ENCODE assay signal across 21 cellular contexts in genomic region chr10:45034301-45034700, GRCh38. TPM values are rescaled to one million over a fixed set of nuclear protein-coding genes. Genes with fewer than 3 reads are reported as not detected.
DNase-seq lines count a peak whose midpoint lies in the region; ATAC-seq and TF ChIP-seq lines count a peak whose summit lies in the region.
"Had no signal": no experiment of that assay in that cellular context is flagged by ENCODE, and none has a peak within 500 bp of the region (broad histone marks: within the 10 kb centered on the region; RNA-seq: fewer than 3 reads in every experiment).

No MANE protein-coding gene starts in this region.

- ATAC-seq in GM18873 (IDR thresholded peaks at IDR 0.05; ENCODE audit: low FRiP score, unreplicated experiment) = no peak
- ATAC-seq: A549 had no signal

- H3K4me3 ChIP-seq in MG63 (no peak overlapping the region), fibroblast of lung (replicated peaks in 1 of 4; ENCODE audit: control extremely low read depth in 1 of 4, insufficient read depth in 1 of 4, low read depth in 3 of 4, low read length in 4 of 4) (no peak overlapping the region), trophoblast cell (ENCODE audit: low read depth, low read length) (no peak overlapping the region), BE2C (ENCODE audit: low read depth, low read length) (no peak overlapping the region)
- H3K4me3 ChIP-seq: A549, BLaER1, SK-N-MC had no signal

- no peak overlapping the region for H3K4me2 ChIP-seq in fibroblast of lung (ENCODE audit: extremely low read depth, insufficient read depth, low read length)
- H3K4me2 ChIP-seq in trophoblast cell (ENCODE audit: low read length) = no peak overlapping the region
- H3K4me2 ChIP-seq: A549, BLaER1 had no signal

- no peak overlapping the region for H2BK120ac ChIP-seq in trophoblast cell (ENCODE audit: insufficient read depth, low read length, poor library complexity)

- H2AFZ ChIP-seq in fibroblast of lung (ENCODE audit: low read length) = no peak overlapping the region
- H2AFZ ChIP-seq in trophoblast cell (ENCODE audit: insufficient read depth, low read length, poor library complexity) = no peak overlapping the region

- H3K9ac ChIP-seq in fibroblast of lung (ENCODE audit: insufficient read depth, low read length) (no peak overlapping the region), trophoblast cell (ENCODE audit: low read length) (no peak overlapping the region)
- H3K9ac ChIP-seq: BLaER1 had no signal

- H3K9me3 ChIP-seq in MG63 (peaks cover 5% of the 10 kb centered on the region; the same call in 1 of the 2 replicates), fibroblast of lung (ENCODE audit: control insufficient read depth, insufficient read depth, low read depth, low read length) (no peaks in the 10 kb centered on the region), trophoblast cell (ENCODE audit: insufficient read depth, low read depth, low read length) (peaks cover 2% of the 10 kb centered on the region), BE2C (no peaks in the 10 kb centered on the region)
- H3K9me3 ChIP-seq: A549 had no signal

- H3K36me3 ChIP-seq in MG63 (no peaks in the 10 kb centered on the region), fibroblast of lung (ENCODE audit: control insufficient read depth, insufficient read depth, low read length) (no peaks in the 10 kb centered on the region), trophoblast cell (ENCODE audit: control insufficient read depth in 1 of 2, insufficient read depth in 2 of 2, low read length in 2 of 2) (no peaks in the 10 kb centered on the region), BE2C (no peaks in the 10 kb centered on the region)
- H3K36me3 ChIP-seq: BLaER1 had no signal

- H2AK5ac ChIP-seq in trophoblast cell (ENCODE audit: low read length) = no peak overlapping the region

- no peaks in the 10 kb centered on the region for H3K27me3 ChIP-seq in MG63
- no peaks in the 10 kb centered on the region for H3K27me3 ChIP-seq in fibroblast of lung (ENCODE audit: control insufficient read depth, insufficient read depth, low read length)
- no peaks in the 10 kb centered on the region for H3K27me3 ChIP-seq in trophoblast cell (ENCODE audit: insufficient read depth, low read length)
- no peaks in the 10 kb centered on the region for H3K27me3 ChIP-seq in BE2C
- H3K27me3 ChIP-seq: BLaER1 had no signal

- no peak overlapping the region for H3K27ac ChIP-seq in fibroblast of lung (ENCODE audit: insufficient read depth, low read length)
- no peak overlapping the region for H3K27ac ChIP-seq in trophoblast cell (ENCODE audit: low read depth, low read length)
- H3K27ac ChIP-seq: A549, BLaER1, SK-N-MC had no signal

- no peak overlapping the region for H2BK12ac ChIP-seq in trophoblast cell (ENCODE audit: low read length)

- H4K12ac ChIP-seq in trophoblast cell (ENCODE audit: low read depth, low read length) = no peak overlapping the region

- no peak overlapping the region for H4K8ac ChIP-seq in trophoblast cell (ENCODE audit: low read depth, low read length)

- DNase-seq in EH (ENCODE audit: low read depth) (peak; percentile 15), MG63 (peak; percentile 12), fibroblast of lung (ENCODE audit: low read depth in 2 of 2) (peak; percentile 2 to 4), trophoblast cell (peak; percentile 63 to 75), cortex of kidney (lab: John Stamatoyannopoulos, UW) (no peak), NK-92 (lab: John Stamatoyannopoulos, UW; ENCODE audit: unreplicated experiment) (no peak), BE2C (no peak)
- DNase-seq: Calu3; CD4-positive, alpha-beta memory T cell; H9; Karpas-422; NCI-H1105; NCI-H2081; NCI-H774; OCI-M1; SHP77 had no signal

- no peak overlapping the region for H4K91ac ChIP-seq in trophoblast cell (ENCODE audit: low read depth, low read length)

- H3K4me1 ChIP-seq in fibroblast of lung (ENCODE audit: control insufficient read depth, extremely low read depth, insufficient read depth, low read length) (no peaks in the 10 kb centered on the region), trophoblast cell (ENCODE audit: control insufficient read depth in 1 of 2, insufficient read depth in 2 of 2, low read length in 2 of 2) (no peaks in the 10 kb centered on the region), BE2C (no peaks in the 10 kb centered on the region)
- H3K4me1 ChIP-seq: A549, BLaER1 had no signal

- H3K79me2 ChIP-seq in fibroblast of lung (ENCODE audit: control insufficient read depth, insufficient read depth, low read length) (no peaks in the 10 kb centered on the region), trophoblast cell (ENCODE audit: control insufficient read depth, insufficient read depth, low read length, poor library complexity) (no peaks in the 10 kb centered on the region)

- no peak overlapping the region for H3K14ac ChIP-seq in trophoblast cell (ENCODE audit: low read length)

- no peak overlapping the region for H3K23ac ChIP-seq in trophoblast cell (ENCODE audit: low read length)

- TF ChIP-seq CTCF in fibroblast of lung (conservative IDR thresholded peaks at IDR 0.05 in 1 of 2, IDR thresholded peaks at IDR 0.05 in 1 of 2; ENCODE audit: low read depth in 1 of 2, low read length in 2 of 2) = no peak
- TF ChIP-seq CTCF in BE2C (IDR thresholded peaks at IDR 0.05; ENCODE audit: low read depth, low read length) = no peak

- no peak overlapping the region for H2BK5ac ChIP-seq in trophoblast cell (ENCODE audit: low read depth, low read length, poor library complexity)

- no peaks in the 10 kb centered on the region for H3K79me1 ChIP-seq in trophoblast cell (ENCODE audit: low read length)

- no peak overlapping the region for H3K4ac ChIP-seq in trophoblast cell (ENCODE audit: low read depth, low read length)

- H3K18ac ChIP-seq in trophoblast cell (ENCODE audit: low read length) = no peak overlapping the region

- no peaks in the 10 kb centered on the region for H4K20me1 ChIP-seq in fibroblast of lung (ENCODE audit: control insufficient read depth, extremely low read depth, insufficient read depth, low read length)
- H4K20me1 ChIP-seq: BLaER1 had no signal

RNA-seq across cellular contexts. Expression of gene ZNF22, which starts 33.6 kb away (rescaled TPM):
- total RNA-seq in MG63 (2014; rRNA removed; shearing (Covaris generic); ENCODE audit: low replicate concordance) = 10.9 and 15.5 TPM in 2 replicates
- 14.6 and 23.0 TPM in 2 replicates for total RNA-seq in fibroblast of lung
- 10.9 and 16.0 TPM in 2 replicates for polyA plus RNA-seq in fibroblast of lung
- polyA plus RNA-seq in fibroblast of lung (2012) = 11.3 and 14.5 TPM in 2 replicates
- 0.44 and 0.75 TPM in 2 replicates for polyA minus RNA-seq in fibroblast of lung (ENCODE audit: low replicate concordance)
- 31.5 and 32.1 TPM in 2 replicates for polyA plus RNA-seq in trophoblast cell (2013)
- 46.3 TPM for polyA plus RNA-seq in BE2C (2012; ENCODE audit: insufficient read depth, insufficient read length, low read depth)

RNA-seq across cellular contexts. Expression of gene DEPP1, which starts 55.7 kb away (rescaled TPM):
- 0.44 and 3.5 TPM in 2 replicates for total RNA-seq in MG63 (2014; rRNA removed; shearing (Covaris generic); ENCODE audit: low replicate concordance)
- total RNA-seq in fibroblast of lung = 97.3 and 120 TPM in 2 replicates
- 18.7 and 30.3 TPM in 2 replicates for polyA plus RNA-seq in fibroblast of lung
- polyA plus RNA-seq in fibroblast of lung (2012) = 20.9 and 34.2 TPM in 2 replicates
- polyA minus RNA-seq in fibroblast of lung (ENCODE audit: low replicate concordance) = 58.2 and 85.1 TPM in 2 replicates
- 120 and 128 TPM in 2 replicates for polyA plus RNA-seq in trophoblast cell (2013)
- 7.4 TPM for polyA plus RNA-seq in BE2C (2012; ENCODE audit: insufficient read depth, insufficient read length, low read depth)
- total RNA-seq: CD4-positive, alpha-beta memory T cell had no signal
- polyA plus RNA-seq: CD4-positive, alpha-beta memory T cell; IgD-negative memory B cell had no signal

Comparison
In these comparisons a context has a peak if more than half of its experiments do, and no peak if none do; other contexts are left out.
1. DNase-seq: peak in EH (single experiment), MG63 (single experiment), fibroblast of lung (2 of 2) and trophoblast cell (2 of 2); none in cortex of kidney (single experiment), NK-92 (single experiment) and BE2C (single experiment).
2. RNA of gene DEPP1, which starts 55.7 kb away (total RNA-seq): 97.3 to 120 TPM in fibroblast of lung; 0.44 to 3.5 TPM in MG63; every median in the first group is over 10 times any median in the second.